8 cellular contexts compared by ENCODE assay signal in the genomic region with DNA sequence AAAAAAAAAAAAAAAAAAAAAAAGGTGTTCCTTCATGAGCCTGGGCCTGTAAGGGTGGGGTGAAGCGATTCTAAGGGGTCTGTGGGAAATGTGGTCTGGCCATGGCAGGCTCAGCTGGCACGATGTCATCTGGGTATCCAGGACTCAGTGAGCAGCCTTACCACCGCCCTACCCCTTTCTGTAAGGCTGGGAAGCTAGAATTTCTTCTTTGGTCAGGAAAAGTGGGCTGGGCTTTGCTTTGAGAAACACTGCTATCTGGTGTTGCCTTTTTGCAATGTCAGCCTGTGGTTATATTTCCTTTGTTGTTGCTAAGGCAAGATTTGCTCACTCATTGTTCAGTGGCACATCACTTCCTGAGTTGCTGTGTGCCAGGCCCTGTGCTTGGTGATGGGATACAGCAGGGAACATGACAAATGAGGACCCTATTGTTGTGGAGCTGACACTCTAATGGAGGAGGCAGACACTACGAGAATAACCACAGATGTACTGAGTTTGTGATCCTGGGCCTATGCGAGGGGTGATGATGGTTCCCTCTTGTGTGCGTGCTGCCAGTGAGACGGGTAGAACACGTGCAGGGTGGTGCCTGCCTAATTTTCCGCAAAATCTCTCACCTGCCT. TPM values are rescaled to one million over a fixed set of nuclear protein-coding genes. Genes with fewer than 3 reads are reported as not detected.
A peak's percentile ranks its signal among the peaks of the same experiment; 100 is the strongest.
DNase-seq lines count a peak whose midpoint lies in the region; ATAC-seq, FAIRE-seq and TF ChIP-seq lines count a peak whose summit lies in the region.

No MANE protein-coding gene starts in this region.

- ATAC-seq in GM18511 (IDR thresholded peaks at IDR 0.05; ENCODE audit: unreplicated experiment): no peak
- no peak for ATAC-seq in GM19328 (IDR thresholded peaks at IDR 0.05; ENCODE audit: unreplicated experiment)

- CTCF ChIA-PET in HEK293T (lab: Yijun Ruan, JAX) (no interaction called here), RWPE1 (lab: Yijun Ruan, JAX) (interaction anchor here (0.7 to 1.4 kb wide), 5 partner anchors 42 to 229 kb away, joined by 3 to 4 read pairs (median 3); no protein-coding TSS in a partner anchor)

- in situ Hi-C loops in Caki2 (cut with HindIII; ENCODE audit: low pct_unique_long_range_greater_than_20kb, low sequenced_read_pairs): no loop called here

- H3K27ac ChIP-seq in RWPE1: no peak overlapping the region

- no peaks in the 10 kb centered on the region for H3K36me3 ChIP-seq in bronchial epithelial cell (ENCODE audit: control insufficient read depth, insufficient read depth, low read length)

- no peak overlapping the region for H3K4me3 ChIP-seq in bronchial epithelial cell (ENCODE audit: low read depth, low read length)

- peak; percentile 71 for DNase-seq in Caki2 (ENCODE audit: low read depth)
- DNase-seq in HEK293T (ENCODE audit: extremely low spot score): no peak
- DNase-seq in RWPE1 (ENCODE audit: low spot score): peak; percentile 74
- DNase-seq in bronchial epithelial cell (ENCODE audit: low read depth): peak; percentile 80
- DNase-seq in lung microvascular endothelial cell (ENCODE audit: low read depth in 2 of 2): peak; percentile 86 to 94
- no peak for DNase-seq in occipital lobe (lab: John Stamatoyannopoulos, UW)

- peaks cover 18% of the 10 kb centered on the region for H3K27me3 ChIP-seq in bronchial epithelial cell (ENCODE audit: control insufficient read depth, insufficient read depth, low read length)

- POLR2A ChIA-PET in HEK293T (lab: Yijun Ruan, JAX): no interaction called here
- POLR2A ChIA-PET in RWPE1 (lab: Yijun Ruan, JAX; ENCODE audit: low non-redundant PET): no interaction called here

- FAIRE-seq in bronchial epithelial cell (lab: Jason Lieb, UNC): no peak

- TF ChIP-seq CTCF in RWPE1 (conservative IDR thresholded peaks at IDR 0.05; ENCODE audit: low read depth): peak; percentile 51
- peak; percentile 61 for TF ChIP-seq CTCF in bronchial epithelial cell (IDR thresholded peaks at IDR 0.05; ENCODE audit: insufficient read depth, low read length, severe bottlenecking)

TF ChIP-seq in HEK293T, 16 proteins besides CTCF, POLR2A, EP300 and RAD21:
- TF ChIP-seq FOXK2 (IDR thresholded peaks at IDR 0.05) (no peak), ZNF384 (IDR thresholded peaks at IDR 0.05) (0 out of 2 replicates have a peak, but pooled peaks have one; percentile 54), SP1 (IDR thresholded peaks at IDR 0.05) (no peak)
TF ChIP-seq in HEK293T: peak in this region for 1.

RNA-seq across cellular contexts. Expression of a gene that starts 45.9 kb away (rescaled TPM):
- total RNA-seq in Caki2 (2014; rRNA removed; shearing (Covaris generic); ENCODE audit: low replicate concordance): 13.3 and 13.4 TPM in 2 replicates
- total RNA-seq in bronchial epithelial cell: 12.4 and 18.3 TPM in 2 replicates
- 20.9 and 23.0 TPM in 2 replicates for total RNA-seq in lung microvascular endothelial cell
- 14.0 TPM for total RNA-seq in occipital lobe

Comparison
In these comparisons a context has a peak if more than half of its experiments do, and no peak if none do; other contexts are left out.
1. DNase-seq: peak in Caki2 (single experiment), RWPE1 (single experiment), bronchial epithelial cell (single experiment) and lung microvascular endothelial cell (2 of 2); none in HEK293T (single experiment) and occipital lobe (single experiment).